In the genomic region with DNA sequence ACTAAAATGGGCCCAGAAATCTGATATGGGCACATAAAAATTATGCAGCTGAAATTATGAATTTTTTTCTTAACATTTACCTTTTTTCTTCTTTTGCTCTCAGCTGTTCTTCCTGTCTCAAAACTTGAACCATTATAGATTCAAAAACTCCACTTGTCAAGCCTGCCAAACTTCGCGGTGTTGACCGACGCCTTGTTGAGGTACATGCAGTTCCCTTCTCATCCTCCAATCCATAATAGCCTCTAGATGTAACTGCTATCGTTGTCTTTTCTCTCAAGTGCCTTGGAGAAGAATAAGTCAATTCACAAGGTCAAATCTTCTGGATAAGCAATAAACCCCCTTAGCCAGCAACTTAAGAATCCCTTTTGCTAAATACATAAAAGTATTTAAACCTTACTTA, we compare ENCODE assay signal across 17 cellular contexts.
"Had no signal": no experiment of that assay in that cellular context is flagged by ENCODE, and none has a peak within 500 bp of the region (broad histone marks: within the 10 kb centered on the region; RNA-seq: fewer than 3 reads in every experiment).

No MANE protein-coding gene starts in this region.

- ATAC-seq: esophagus mucosa; naive thymus-derived CD4-positive, alpha-beta T cell; sciatic nerve; stimulated activated memory B cell treated with anti-CD40 and anti-IgM and Interleukin-4, amounts not matched to agents 10 μg/mL and 1 μg/mL and 100 μg/mL, for 72 hours had no signal

- H3K4me3 ChIP-seq: coronary artery, prostate gland, spleen, tibial nerve had no signal

- H3K9me3 Mint-ChIP-seq: immature natural killer cell; naive thymus-derived CD4-positive, alpha-beta T cell; nephron progenitor cell; stimulated activated memory B cell treated with anti-CD40 and anti-IgM and Interleukin-4, amounts not matched to agents 10 μg/mL and 1 μg/mL and 100 μg/mL, for 72 hours; stimulated activated naive CD8-positive, alpha-beta T cell treated with anti-CD3 and anti-CD28 coated beads, Interleukin-15, Interleukin-2, amounts not matched to agents 100 ng/mL and 50 ng/mL, for 24 hours had no signal

- H3K9me3 ChIP-seq: prostate gland, spleen, tibial nerve had no signal

- H3K4me1 ChIP-seq: parathyroid adenoma, prostate gland had no signal

- H3K4me3 Mint-ChIP-seq: immature natural killer cell; naive thymus-derived CD4-positive, alpha-beta T cell; nephron progenitor cell; stimulated activated memory B cell treated with anti-CD40 and anti-IgM and Interleukin-4, amounts not matched to agents 10 μg/mL and 1 μg/mL and 100 μg/mL, for 72 hours; stimulated activated naive CD8-positive, alpha-beta T cell treated with anti-CD3 and anti-CD28 coated beads, Interleukin-15, Interleukin-2, amounts not matched to agents 100 ng/mL and 50 ng/mL, for 24 hours had no signal

- H3K27ac ChIP-seq: coronary artery, parathyroid adenoma, prostate gland, spleen, tibial nerve had no signal

- H3K27ac Mint-ChIP-seq: nephron progenitor cell; stimulated activated memory B cell treated with anti-CD40 and anti-IgM and Interleukin-4, amounts not matched to agents 10 μg/mL and 1 μg/mL and 100 μg/mL, for 72 hours; stimulated activated naive CD8-positive, alpha-beta T cell treated with anti-CD3 and anti-CD28 coated beads, Interleukin-15, Interleukin-2, amounts not matched to agents 100 ng/mL and 50 ng/mL, for 24 hours had no signal

- H3K27me3 Mint-ChIP-seq: naive thymus-derived CD4-positive, alpha-beta T cell; stimulated activated memory B cell treated with anti-CD40 and anti-IgM and Interleukin-4, amounts not matched to agents 10 μg/mL and 1 μg/mL and 100 μg/mL, for 72 hours; stimulated activated naive CD8-positive, alpha-beta T cell treated with anti-CD3 and anti-CD28 coated beads, Interleukin-15, Interleukin-2, amounts not matched to agents 100 ng/mL and 50 ng/mL, for 24 hours had no signal

- DNase-seq: effector CD4-positive, alpha-beta T cell; immature natural killer cell; mammary epithelial cell; naive thymus-derived CD4-positive, alpha-beta T cell; nephron progenitor cell; spleen; stimulated activated CD4-positive, alpha-beta T cell treated with anti-CD3 and anti-CD28 coated beads, Interleukin-15, amount 100 ng/mL, for 24 hours; stimulated activated CD4-positive, alpha-beta T cell treated with anti-CD3 and anti-CD28 coated beads, Interleukin-1b, Interleukin-23, amount 100 ng/mL, for 48 hours; stimulated activated CD4-positive, alpha-beta T cell treated with anti-CD3 and anti-CD28 coated beads, Interleukin-4, amount 100 ng/mL, for 24 hours had no signal

- H3K27me3 ChIP-seq: spleen, tibial nerve had no signal

- H3K36me3 ChIP-seq: prostate gland had no signal
